Comparison of ENCODE assay signal across 1 cellular context in genomic region chr2:209771474-209772292, GRCh38.
A peak's percentile ranks its signal among the peaks of the same experiment; 100 is the strongest.
TF ChIP-seq lines count a peak whose summit lies in the region.

Gene UNC80 (plus strand): TSS chr2:209771832. CDS start chr2:209772073, 241 bp downstream.

TF ChIP-seq in K562, 482 proteins besides CTCF, POLR2A, EP300 and RAD21:
- TF ChIP-seq MAZ (CRISPR knock-in tag; conservative IDR thresholded peaks at IDR 0.05 in 1 of 2, IDR thresholded peaks at IDR 0.05 in 1 of 2), result peak in 1 of 2 experiments; percentile 46; a peak in 1 of 4 replicates
- peak; percentile 92 for TF ChIP-seq EHMT2 (IDR thresholded peaks at IDR 0.05)
- TF ChIP-seq BRD4 (IDR thresholded peaks at IDR 0.05), result no peak
- TF ChIP-seq UBTF (IDR thresholded peaks at IDR 0.05; ENCODE audit: borderline replicate concordance in 1 of 2, low read depth in 2 of 2, low read length in 2 of 2), result 0 out of 4 replicates have a peak, but pooled peaks of 1 of the 2 experiments have one; percentile 20
- no peak for TF ChIP-seq ELF4 (CRISPR knock-in tag; IDR thresholded peaks at IDR 0.05)
- TF ChIP-seq SMARCE1 (IDR thresholded peaks at IDR 0.05), result no peak
- peak; percentile 69; the same call in 1 of the 2 replicates for TF ChIP-seq ZNF511 (CRISPR knock-in tag; IDR thresholded peaks at IDR 0.05)
- no peak for TF ChIP-seq ZNF766 (CRISPR knock-in tag; conservative IDR thresholded peaks at IDR 0.05)
- TF ChIP-seq REST (CRISPR knock-in tag; IDR thresholded peaks at IDR 0.05; ENCODE audit: low read depth), result peak; percentile 93
- peak; percentile 83 for TF ChIP-seq EGR1 (conservative IDR thresholded peaks at IDR 0.05)
- TF ChIP-seq, protein P1, sequence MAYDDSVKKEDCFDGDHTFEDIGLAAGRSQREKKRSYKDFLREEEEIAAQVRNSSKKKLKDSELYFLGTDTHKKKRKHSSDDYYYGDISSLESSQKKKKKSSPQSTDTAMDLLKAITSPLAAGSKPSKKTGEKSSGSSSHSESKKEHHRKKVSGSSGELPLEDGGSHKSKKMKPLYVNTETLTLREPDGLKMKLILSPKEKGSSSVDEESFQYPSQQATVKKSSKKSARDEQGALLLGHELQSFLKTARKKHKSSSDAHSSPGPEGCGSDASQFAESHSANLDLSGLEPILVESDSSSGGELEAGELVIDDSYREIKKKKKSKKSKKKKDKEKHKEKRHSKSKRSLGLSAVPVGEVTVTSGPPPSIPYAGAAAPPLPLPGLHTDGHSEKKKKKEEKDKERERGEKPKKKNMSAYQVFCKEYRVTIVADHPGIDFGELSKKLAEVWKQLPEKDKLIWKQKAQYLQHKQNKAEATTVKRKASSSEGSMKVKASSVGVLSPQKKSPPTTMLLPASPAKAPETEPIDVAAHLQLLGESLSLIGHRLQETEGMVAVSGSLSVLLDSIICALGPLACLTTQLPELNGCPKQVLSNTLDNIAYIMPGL (CRISPR knock-in tag; IDR thresholded peaks at IDR 0.05), result no peak
- peak; percentile 72 for TF ChIP-seq MIER1 (IDR thresholded peaks at IDR 0.05; ENCODE audit: low read depth)
- TF ChIP-seq, protein P2, sequence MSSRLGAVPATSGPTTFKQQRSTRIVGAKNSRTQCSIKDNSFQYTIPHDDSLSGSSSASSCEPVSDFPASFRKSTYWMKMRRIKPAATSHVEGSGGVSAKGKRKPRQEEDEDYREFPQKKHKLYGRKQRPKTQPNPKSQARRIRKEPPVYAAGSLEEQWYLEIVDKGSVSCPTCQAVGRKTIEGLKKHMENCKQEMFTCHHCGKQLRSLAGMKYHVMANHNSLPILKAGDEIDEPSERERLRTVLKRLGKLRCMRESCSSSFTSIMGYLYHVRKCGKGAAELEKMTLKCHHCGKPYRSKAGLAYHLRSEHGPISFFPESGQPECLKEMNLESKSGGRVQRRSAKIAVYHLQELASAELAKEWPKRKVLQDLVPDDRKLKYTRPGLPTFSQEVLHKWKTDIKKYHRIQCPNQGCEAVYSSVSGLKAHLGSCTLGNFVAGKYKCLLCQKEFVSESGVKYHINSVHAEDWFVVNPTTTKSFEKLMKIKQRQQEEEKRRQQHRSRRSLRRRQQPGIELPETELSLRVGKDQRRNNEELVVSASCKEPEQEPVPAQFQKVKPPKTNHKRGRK (tag; IDR thresholded peaks at IDR 0.05), result no peak
- TF ChIP-seq FOXA1 (IDR thresholded peaks at IDR 0.05; ENCODE audit: borderline replicate concordance), result no peak
- no peak for TF ChIP-seq ZNF436 (CRISPR knock-in tag; IDR thresholded peaks at IDR 0.05)
